In the genomic region with DNA sequence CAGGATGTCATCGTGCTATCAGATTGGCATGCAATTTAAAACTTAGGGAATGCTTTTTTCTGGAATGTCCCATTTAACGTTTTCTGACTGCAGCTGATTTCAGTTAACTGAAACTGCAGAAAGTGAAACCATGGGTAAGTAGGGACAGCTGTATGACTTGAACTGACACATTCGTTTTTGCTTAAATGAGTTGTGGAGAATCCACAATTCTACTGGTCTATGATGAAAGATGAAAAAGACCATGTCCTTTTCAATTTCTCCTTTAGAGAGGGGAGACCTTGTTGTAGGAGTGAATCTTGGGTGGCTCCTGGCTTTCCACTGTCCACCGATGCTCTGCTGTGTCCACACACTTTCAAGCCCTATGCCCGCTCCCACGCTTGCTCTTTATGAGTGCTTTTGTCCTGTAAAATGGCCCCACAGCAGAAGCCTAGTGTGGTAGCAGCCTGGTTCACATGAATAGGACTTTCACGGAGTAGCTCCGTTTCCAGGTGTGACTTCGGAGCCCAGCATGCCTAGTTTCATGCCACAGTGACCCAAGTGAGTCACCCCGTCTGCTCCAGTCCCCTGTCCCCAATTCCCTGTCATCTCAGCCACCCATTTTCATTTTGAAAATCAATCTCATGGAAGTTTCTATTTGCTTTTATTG, we compare ENCODE assay signal across 19 cellular contexts. TPM values are rescaled to one million over a fixed set of nuclear protein-coding genes. Genes with fewer than 3 reads are reported as not detected.
DNase-seq lines count a peak whose midpoint lies in the region; ATAC-seq and TF ChIP-seq lines count a peak whose summit lies in the region.
"Had no signal": no experiment of that assay in that cellular context is flagged by ENCODE, and none has a peak within 500 bp of the region (broad histone marks: within the 10 kb centered on the region; RNA-seq: fewer than 3 reads in every experiment).

No MANE protein-coding gene starts in this region.

- CTCF ChIA-PET in CD4-positive, alpha-beta memory T cell (lab: Charles Lee; ENCODE audit: partially characterized antibody) = interaction anchor here (1.1 to 1.8 kb wide), 2 partner anchors 68 to 409 kb away, joined by 4 read pairs; no protein-coding TSS in a partner anchor

- no peak overlapping the region for H3K4me3 ChIP-seq in CD4-positive, alpha-beta memory T cell (ENCODE audit: low read length in 2 of 2)
- H3K4me3 ChIP-seq in lower leg skin (ENCODE audit: low read depth, poor library complexity, severe bottlenecking) = no peak overlapping the region
- no peak overlapping the region for H3K4me3 ChIP-seq in tibial nerve
- H3K4me3 ChIP-seq: cardiac muscle cell, dorsolateral prefrontal cortex, SJCRH30, skin epidermis had no signal

- peaks cover 54% of the 10 kb centered on the region for H3K36me3 ChIP-seq in CD4-positive, alpha-beta memory T cell (ENCODE audit: insufficient read depth, low read length)
- peaks cover 0 to 74% (median 0%) of the 10 kb centered on the region in 3 donors for H3K36me3 ChIP-seq in tibial nerve

- H3K27ac Mint-ChIP-seq in CD4-positive, alpha-beta memory T cell = peak overlapping the region in 6 of 7 donors; percentile 37 to 75 (median 48)

- TF ChIP-seq POLR2A in lower leg skin (IDR thresholded peaks at IDR 0.05) = no peak
- TF ChIP-seq POLR2A in tibial nerve (IDR thresholded peaks at IDR 0.05) = no peak

- POLR2A ChIA-PET in CD4-positive, alpha-beta memory T cell (lab: Charles Lee; ENCODE audit: partially characterized antibody) = no interaction called here

- intact Hi-C loops in CD4-positive, alpha-beta memory T cell (cut with micrococcal nuclease) = no loop called here
- intact Hi-C loops in lower leg skin (cut with DNase I; ENCODE audit: low total_unique reads) = no loop called here

- no peaks in the 10 kb centered on the region for H3K4me1 ChIP-seq in CD4-positive, alpha-beta memory T cell (ENCODE audit: insufficient read depth, low read length)
- no peaks in the 10 kb centered on the region for H3K4me1 ChIP-seq in tibial nerve
- H3K4me1 ChIP-seq: SJCRH30 had no signal

- 76 to 83% methylated on average over 10 of the region's 10 CpGs for WGBS in lower leg skin, 2 donors
- WGBS in tibial nerve, 2 donors = 90 to 93% methylated on average over 10 of the region's 10 CpGs

- TF ChIP-seq EP300 in tibial nerve (IDR thresholded peaks at IDR 0.05) = no peak

- H3K27ac ChIP-seq in CD4-positive, alpha-beta memory T cell (ENCODE audit: low read depth, low read length) = no peak overlapping the region
- H3K27ac ChIP-seq in tibial nerve = no peak overlapping the region
- H3K27ac ChIP-seq: cardiac muscle cell, dorsolateral prefrontal cortex, SJCRH30 had no signal

- no peak for DNase-seq in CD4-positive, alpha-beta memory T cell
- DNase-seq in GM10266 (ENCODE audit: extremely low spot score) = peak; percentile 61
- no peak for DNase-seq in activated T-cell treated with anti-CD3 and anti-CD28 coated beads, Interleukin-2, amount 50 U/mL, for 4 hours
- DNase-seq in islet precursor cell = peak; percentile 33
- DNase-seq in lower leg skin (ENCODE audit: low spot score in 2 of 2) = no peak
- DNase-seq in tibial nerve (ENCODE audit: low spot score in 2 of 2) = no peak
- DNase-seq in ecto neural progenitor cell (ENCODE audit: low spot score) = no peak
- DNase-seq: AML-193; dorsolateral prefrontal cortex; naive thymus-derived CD4-positive, alpha-beta T cell; NCI-H2171 treated with DMSO at 0.1 percent for 48 hours; NCI-H748 treated with DMSO at 0.1 percent for 48 hours; PC-3; SJCRH30; stimulated activated CD4-positive, alpha-beta T cell treated with anti-CD3 and anti-CD28 coated beads, Interleukin-4, amount 100 ng/mL, for 4 hours had no signal

- no peak overlapping the region for H3K4me3 Mint-ChIP-seq in CD4-positive, alpha-beta memory T cell
- H3K4me3 Mint-ChIP-seq in activated T-cell treated with anti-CD3 and anti-CD28 coated beads, Interleukin-2, amount 50 U/mL, for 4 hours = no peak overlapping the region
- H3K4me3 Mint-ChIP-seq: naive thymus-derived CD4-positive, alpha-beta T cell had no signal

- peaks cover 0 to 3% (median 0%) of the 10 kb centered on the region in 8 donors for H3K9me3 Mint-ChIP-seq in CD4-positive, alpha-beta memory T cell
- H3K9me3 Mint-ChIP-seq in activated T-cell treated with anti-CD3 and anti-CD28 coated beads, Interleukin-2, amount 50 U/mL, for 4 hours = no peaks in the 10 kb centered on the region

- ATAC-seq in activated T-cell treated with anti-CD3 and anti-CD28 coated beads, Interleukin-2, amount 50 U/mL, for 4 hours = peak; percentile 27 to 46
- ATAC-seq in HG03108 (IDR thresholded peaks at IDR 0.05; ENCODE audit: unreplicated experiment) = no peak
- ATAC-seq: esophagus mucosa; naive thymus-derived CD4-positive, alpha-beta T cell; PC-3 had no signal

- no peaks in the 10 kb centered on the region for H3K9me3 ChIP-seq in CD4-positive, alpha-beta memory T cell (ENCODE audit: control insufficient read depth in 1 of 2, low read length in 2 of 2)
- H3K9me3 ChIP-seq in tibial nerve = no peaks in the 10 kb centered on the region

- H3K36me3 Mint-ChIP-seq in CD4-positive, alpha-beta memory T cell = peaks cover 61 to 83% of the 10 kb centered on the region in 2 donors
- peaks cover 49% of the 10 kb centered on the region for H3K36me3 Mint-ChIP-seq in activated T-cell treated with anti-CD3 and anti-CD28 coated beads, Interleukin-2, amount 50 U/mL, for 4 hours (ENCODE audit: insufficient read depth)

- peaks cover 5 to 20% (median 16%) of the 10 kb centered on the region in 4 donors for H3K4me1 Mint-ChIP-seq in CD4-positive, alpha-beta memory T cell
- peaks cover 8% of the 10 kb centered on the region for H3K4me1 Mint-ChIP-seq in activated T-cell treated with anti-CD3 and anti-CD28 coated beads, Interleukin-2, amount 50 U/mL, for 4 hours (ENCODE audit: low read depth)

- no peaks in the 10 kb centered on the region for H3K27me3 ChIP-seq in CD4-positive, alpha-beta memory T cell (ENCODE audit: insufficient read depth, low read length)
- H3K27me3 ChIP-seq in tibial nerve = no peaks in the 10 kb centered on the region
- H3K27me3 ChIP-seq: cardiac muscle cell, dorsolateral prefrontal cortex, SJCRH30 had no signal

- TF ChIP-seq CTCF in GM10266 (IDR thresholded peaks at IDR 0.05; ENCODE audit: control insufficient read depth, insufficient read depth, low read depth, missing control alignments) (no peak), lower leg skin (IDR thresholded peaks at IDR 0.05) (no peak), tibial nerve (IDR thresholded peaks at IDR 0.05) (no peak)

- no peaks in the 10 kb centered on the region for H3K27me3 Mint-ChIP-seq in CD4-positive, alpha-beta memory T cell
- H3K27me3 Mint-ChIP-seq in activated T-cell treated with anti-CD3 and anti-CD28 coated beads, Interleukin-2, amount 50 U/mL, for 4 hours (ENCODE audit: low read depth) = no peaks in the 10 kb centered on the region
- H3K27me3 Mint-ChIP-seq: naive thymus-derived CD4-positive, alpha-beta T cell had no signal

RNA-seq across cellular contexts. Expression of a gene that starts 21.9 kb away (rescaled TPM):
- 10 to 100 TPM; 78.8 to 90.4 TPM for total RNA-seq in CD4-positive, alpha-beta memory T cell
- polyA plus RNA-seq in CD4-positive, alpha-beta memory T cell = 100 to 1,000 TPM in 1 of 2 donors, 10 to 100 TPM in 1; 93.8 to 105 TPM
- 10 to 100 TPM; 57.5 to 67.1 (median 64.9) TPM for total RNA-seq in activated T-cell treated with anti-CD3 and anti-CD28 coated beads, Interleukin-2, amount 50 U/mL, for 4 hours
- 10 to 100 TPM; 27.0 to 48.6 (median 36.3) TPM for total RNA-seq in lower leg skin
- 10 to 100 TPM; 36.6 to 80.0 (median 49.1) TPM for total RNA-seq in tibial nerve

RNA-seq across cellular contexts. Expression of a gene that starts 27.2 kb away (rescaled TPM):
- total RNA-seq in CD4-positive, alpha-beta memory T cell = 10 to 100 TPM; 22.2 to 24.3 TPM
- 10 to 100 TPM; 11.9 to 13.3 TPM for polyA plus RNA-seq in CD4-positive, alpha-beta memory T cell
- 10 to 100 TPM; 33.6 to 72.6 (median 38.5) TPM for total RNA-seq in activated T-cell treated with anti-CD3 and anti-CD28 coated beads, Interleukin-2, amount 50 U/mL, for 4 hours
- total RNA-seq in lower leg skin (1 to 10 TPM; 1.8 to 5.7 (median 2.9) TPM), tibial nerve (1 to 10 TPM; 1.3 to 6.7 (median 3.6) TPM)

Comparison
In these comparisons a context has a peak if more than half of its experiments do, and no peak if none do; other contexts are left out.
1. DNase-seq: peak in GM10266 (single experiment) and islet precursor cell (single experiment); none in CD4-positive, alpha-beta memory T cell (0 of 5), activated T-cell treated with anti-CD3 and anti-CD28 coated beads, Interleukin-2, amount 50 U/mL, for 4 hours (single experiment), lower leg skin (0 of 2), tibial nerve (0 of 2) and ecto neural progenitor cell (single experiment).